ENCODE assay signal across 1 cellular context in genomic region chrX:1093586-1094538, GRCh38.
TF ChIP-seq lines count a peak whose summit lies in the region.

No MANE protein-coding gene starts in this region.

TF ChIP-seq in GM23338, 12 proteins besides CTCF, POLR2A, EP300 and RAD21:
- TF ChIP-seq ZNF462 (CRISPR knock-in tag; IDR thresholded peaks at IDR 0.05) (no peak), ZNF331 (CRISPR knock-in tag; IDR thresholded peaks at IDR 0.05; ENCODE audit: low read depth) (no peak), EZH2phosphoT487 (IDR thresholded peaks at IDR 0.05; ENCODE audit: unreplicated experiment) (no peak), ZNF114 (CRISPR knock-in tag; IDR thresholded peaks at IDR 0.05) (no peak), JUNB (IDR thresholded peaks at IDR 0.05; ENCODE audit: unreplicated experiment) (no peak), STAT1 (IDR thresholded peaks at IDR 0.05; ENCODE audit: unreplicated experiment) (no peak), CREB1 (CRISPR knock-in tag; IDR thresholded peaks at IDR 0.05; ENCODE audit: low read depth) (no peak), POLR2AphosphoS5 (IDR thresholded peaks at IDR 0.05; ENCODE audit: low read depth) (no peak)
- TF ChIP-seq, protein P1, sequence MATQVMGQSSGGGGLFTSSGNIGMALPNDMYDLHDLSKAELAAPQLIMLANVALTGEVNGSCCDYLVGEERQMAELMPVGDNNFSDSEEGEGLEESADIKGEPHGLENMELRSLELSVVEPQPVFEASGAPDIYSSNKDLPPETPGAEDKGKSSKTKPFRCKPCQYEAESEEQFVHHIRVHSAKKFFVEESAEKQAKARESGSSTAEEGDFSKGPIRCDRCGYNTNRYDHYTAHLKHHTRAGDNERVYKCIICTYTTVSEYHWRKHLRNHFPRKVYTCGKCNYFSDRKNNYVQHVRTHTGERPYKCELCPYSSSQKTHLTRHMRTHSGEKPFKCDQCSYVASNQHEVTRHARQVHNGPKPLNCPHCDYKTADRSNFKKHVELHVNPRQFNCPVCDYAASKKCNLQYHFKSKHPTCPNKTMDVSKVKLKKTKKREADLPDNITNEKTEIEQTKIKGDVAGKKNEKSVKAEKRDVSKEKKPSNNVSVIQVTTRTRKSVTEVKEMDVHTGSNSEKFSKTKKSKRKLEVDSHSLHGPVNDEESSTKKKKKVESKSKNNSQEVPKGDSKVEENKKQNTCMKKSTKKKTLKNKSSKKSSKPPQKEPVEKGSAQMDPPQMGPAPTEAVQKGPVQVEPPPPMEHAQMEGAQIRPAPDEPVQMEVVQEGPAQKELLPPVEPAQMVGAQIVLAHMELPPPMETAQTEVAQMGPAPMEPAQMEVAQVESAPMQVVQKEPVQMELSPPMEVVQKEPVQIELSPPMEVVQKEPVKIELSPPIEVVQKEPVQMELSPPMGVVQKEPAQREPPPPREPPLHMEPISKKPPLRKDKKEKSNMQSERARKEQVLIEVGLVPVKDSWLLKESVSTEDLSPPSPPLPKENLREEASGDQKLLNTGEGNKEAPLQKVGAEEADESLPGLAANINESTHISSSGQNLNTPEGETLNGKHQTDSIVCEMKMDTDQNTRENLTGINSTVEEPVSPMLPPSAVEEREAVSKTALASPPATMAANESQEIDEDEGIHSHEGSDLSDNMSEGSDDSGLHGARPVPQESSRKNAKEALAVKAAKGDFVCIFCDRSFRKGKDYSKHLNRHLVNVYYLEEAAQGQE (IDR thresholded peaks at IDR 0.05; ENCODE audit: unreplicated experiment): no peak
- TF ChIP-seq, protein P2, sequence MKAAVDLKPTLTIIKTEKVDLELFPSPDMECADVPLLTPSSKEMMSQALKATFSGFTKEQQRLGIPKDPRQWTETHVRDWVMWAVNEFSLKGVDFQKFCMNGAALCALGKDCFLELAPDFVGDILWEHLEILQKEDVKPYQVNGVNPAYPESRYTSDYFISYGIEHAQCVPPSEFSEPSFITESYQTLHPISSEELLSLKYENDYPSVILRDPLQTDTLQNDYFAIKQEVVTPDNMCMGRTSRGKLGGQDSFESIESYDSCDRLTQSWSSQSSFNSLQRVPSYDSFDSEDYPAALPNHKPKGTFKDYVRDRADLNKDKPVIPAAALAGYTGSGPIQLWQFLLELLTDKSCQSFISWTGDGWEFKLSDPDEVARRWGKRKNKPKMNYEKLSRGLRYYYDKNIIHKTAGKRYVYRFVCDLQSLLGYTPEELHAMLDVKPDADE (IDR thresholded peaks at IDR 0.05): no peak
